16 cellular contexts compared by ENCODE assay signal in the genomic region with DNA sequence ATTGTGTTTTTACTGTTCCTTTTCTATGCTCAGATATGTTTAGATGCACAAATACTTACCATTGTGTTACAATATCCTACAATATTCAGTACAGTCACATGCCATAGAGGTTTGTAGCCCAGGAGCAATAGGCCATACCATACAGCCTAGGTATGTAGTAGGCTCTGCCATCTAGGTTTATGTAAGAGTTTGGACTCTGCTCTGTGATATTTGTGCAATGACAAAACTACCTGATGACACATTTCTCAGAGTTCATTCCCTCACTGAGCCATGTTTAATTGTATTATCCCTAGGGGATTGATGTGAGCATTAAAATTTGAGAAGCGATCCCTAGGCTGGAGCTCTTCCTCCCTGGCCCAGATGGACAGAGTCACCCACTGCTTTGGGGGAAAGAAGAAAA.
DNase-seq lines count a peak whose midpoint lies in the region; ATAC-seq and TF ChIP-seq lines count a peak whose summit lies in the region.
"Had no signal": no experiment of that assay in that cellular context is flagged by ENCODE, and none has a peak within 500 bp of the region (broad histone marks: within the 10 kb centered on the region; RNA-seq: fewer than 3 reads in every experiment).

No MANE protein-coding gene starts in this region.

- ATAC-seq in mucosa of descending colon (peak; percentile 36), HG03460 (IDR thresholded peaks at IDR 0.05; ENCODE audit: unreplicated experiment) (no peak)
- ATAC-seq: CD8-positive, alpha-beta T cell; GM23338; K562 had no signal

- H3K9me2 ChIP-seq in hepatocyte (replicated peaks; ENCODE audit: insufficient read depth), result no peaks in the 10 kb centered on the region

- no peaks in the 10 kb centered on the region for H4K20me1 ChIP-seq in hepatocyte (ENCODE audit: insufficient read depth, poor library complexity, severe bottlenecking)

- H3K27me3 ChIP-seq in hepatocyte, result no peaks in the 10 kb centered on the region
- H3K27me3 ChIP-seq in effector memory CD4-positive, alpha-beta T cell (replicated peaks; ENCODE audit: control insufficient read depth, insufficient read depth, low read length, poor library complexity, severe bottlenecking), result no peaks in the 10 kb centered on the region

- no peak overlapping the region for H2AFZ ChIP-seq in hepatocyte
- H2AFZ ChIP-seq: GM23338 had no signal

- intact Hi-C loops in mucosa of descending colon (cut with DNase I, micrococcal nuclease), result no loop called here

- H3K4me3 ChIP-seq in hepatocyte, result no peak overlapping the region
- H3K4me3 ChIP-seq in mucosa of descending colon, result no peak overlapping the region
- H3K4me3 ChIP-seq in effector memory CD4-positive, alpha-beta T cell (ENCODE audit: insufficient read depth, low read depth, low read length, poor library complexity, severe bottlenecking), result no peak overlapping the region
- H3K4me3 ChIP-seq: GM23338, K562 had no signal

- no peak overlapping the region for H3K4me2 ChIP-seq in hepatocyte
- H3K4me2 ChIP-seq: GM23338 had no signal

- DNase-seq in NCI-H82 (lab: John Stamatoyannopoulos, UW), result peak; percentile 40
- DNase-seq in NCI-H82 treated with DMSO at 0.1 percent for 48 hours (lab: John Stamatoyannopoulos, UW; ENCODE audit: unreplicated experiment), result no peak
- DNase-seq in hepatocyte (ENCODE audit: low spot score), result peak; percentile 28
- no peak for DNase-seq in mucosa of descending colon
- no peak for DNase-seq in NCI-H146 treated with DMSO at 0.1 percent for 48 hours (lab: John Stamatoyannopoulos, UW; ENCODE audit: unreplicated experiment)
- DNase-seq in effector memory CD4-positive, alpha-beta T cell, result no peak
- DNase-seq: CD8-positive, alpha-beta T cell; COR-L47; DMS153; DND-41; GF-D8; H7 had no signal

- no peaks in the 10 kb centered on the region for H3K79me2 ChIP-seq in hepatocyte

- H3K36me3 ChIP-seq in hepatocyte (replicated peaks; ENCODE audit: insufficient read depth, low read depth) (no peaks in the 10 kb centered on the region), mucosa of descending colon (ENCODE audit: low read depth) (no peaks in the 10 kb centered on the region)
- no peaks in the 10 kb centered on the region for H3K36me3 ChIP-seq in effector memory CD4-positive, alpha-beta T cell (ENCODE audit: control insufficient read depth, insufficient read depth, low read length)

- H3K4me1 ChIP-seq in hepatocyte (ENCODE audit: insufficient read depth) (no peaks in the 10 kb centered on the region), mucosa of descending colon (ENCODE audit: low read depth) (no peaks in the 10 kb centered on the region)
- no peaks in the 10 kb centered on the region for H3K4me1 ChIP-seq in effector memory CD4-positive, alpha-beta T cell (ENCODE audit: control insufficient read depth, insufficient read depth, low read length, poor library complexity, severe bottlenecking)

- H3K27ac ChIP-seq in hepatocyte, result no peak overlapping the region
- H3K27ac ChIP-seq in effector memory CD4-positive, alpha-beta T cell (ENCODE audit: insufficient read depth, low read length, poor library complexity, severe bottlenecking), result no peak overlapping the region
- H3K27ac ChIP-seq: 22Rv1 had no signal

- no peaks in the 10 kb centered on the region for H3K9me3 ChIP-seq in hepatocyte (ENCODE audit: low read depth)
- no peaks in the 10 kb centered on the region for H3K9me3 ChIP-seq in mucosa of descending colon
- H3K9me3 ChIP-seq in effector memory CD4-positive, alpha-beta T cell (ENCODE audit: control insufficient read depth, low read length), result no peaks in the 10 kb centered on the region

- WGBS in hepatocyte (ENCODE audit: low lambda C conversion rate, missing lambda C conversion rate), result 100% methylated on average over 1 of the region's 1 CpG

- TF ChIP-seq CTCF in hepatocyte (IDR thresholded peaks at IDR 0.05; ENCODE audit: poor library complexity), result no peak
- no peak for TF ChIP-seq CTCF in mucosa of descending colon (IDR thresholded peaks at IDR 0.05)

Comparison
In these comparisons a context has a peak if more than half of its experiments do, and no peak if none do; other contexts are left out.
1. DNase-seq: peak in NCI-H82 (single experiment) and hepatocyte (single experiment); none in NCI-H82 treated with DMSO at 0.1 percent for 48 hours (single experiment), mucosa of descending colon (0 of 3), NCI-H146 treated with DMSO at 0.1 percent for 48 hours (single experiment) and effector memory CD4-positive, alpha-beta T cell (0 of 3).